In the genomic region with DNA sequence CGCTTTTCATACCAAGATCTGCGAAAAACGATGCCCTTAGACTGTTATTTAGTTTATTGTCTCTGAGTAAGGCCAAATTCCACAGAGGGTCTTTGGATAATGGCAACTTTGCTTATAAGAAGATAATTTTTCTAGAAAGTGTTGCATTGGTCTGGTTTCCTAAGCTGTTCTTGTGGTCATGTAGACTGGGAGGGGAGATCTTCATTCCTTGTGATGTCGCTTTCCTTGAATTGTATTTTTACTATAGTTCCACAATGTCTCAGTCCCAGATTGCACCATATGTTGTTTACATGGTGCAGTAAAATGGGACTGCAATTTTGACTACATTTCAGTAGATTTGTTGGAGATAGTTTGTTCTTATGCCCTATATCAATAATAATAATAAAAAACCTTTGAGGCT, we compare ENCODE assay signal across 9 cellular contexts. TPM values are rescaled to one million over a fixed set of nuclear protein-coding genes. Genes with fewer than 3 reads are reported as not detected.
DNase-seq lines count a peak whose midpoint lies in the region; ATAC-seq and TF ChIP-seq lines count a peak whose summit lies in the region.
"Had no signal": no experiment of that assay in that cellular context is flagged by ENCODE, and none has a peak within 500 bp of the region (broad histone marks: within the 10 kb centered on the region; RNA-seq: fewer than 3 reads in every experiment).

No MANE protein-coding gene starts in this region.

- no peak for DNase-seq in glutamatergic neuron
- no peak for DNase-seq in OCI-M1 (lab: John Stamatoyannopoulos, UW)
- DNase-seq in amniotic stem cell (lab: John Stamatoyannopoulos, UW) = no peak
- no peak for DNase-seq in NCI-H1092 (lab: John Stamatoyannopoulos, UW)

- H3K9ac ChIP-seq in skeletal muscle tissue (ENCODE audit: low read depth in 1 of 3, low read length in 3 of 3) = peak overlapping the region; percentile 59 to 87 (median 75)

- no peak for TF ChIP-seq CTCF in GM12875 (IDR thresholded peaks at IDR 0.05; ENCODE audit: borderline replicate concordance, insufficient read depth, low read depth, low read length)
- TF ChIP-seq CTCF in VCaP (conservative IDR thresholded peaks at IDR 0.05) = no peak
- no peak for TF ChIP-seq CTCF in glutamatergic neuron (IDR thresholded peaks at IDR 0.05; ENCODE audit: partially characterized antibody, unreplicated experiment)

- H3K27ac ChIP-seq in VCaP = peak overlapping the region; percentile 72; the same call in 1 of the 2 replicates
- H3K27ac ChIP-seq in skeletal muscle tissue (ENCODE audit: low read depth, low read length) = no peak overlapping the region

- no peaks in the 10 kb centered on the region for H3K27me3 ChIP-seq in skeletal muscle tissue (ENCODE audit: control insufficient read depth in 3 of 3, insufficient read depth in 3 of 3, low read length in 3 of 3)

- ATAC-seq in GM18502 (IDR thresholded peaks at IDR 0.05; ENCODE audit: poor library complexity, unreplicated experiment) = no peak

- peaks cover 27% of the 10 kb centered on the region for H3K9me3 Mint-ChIP-seq in glutamatergic neuron (ENCODE audit: unreplicated experiment)

- H3K4me3 ChIP-seq in GM12875 (ENCODE audit: low read depth, low read length) (peak overlapping the region; percentile 85), skeletal muscle tissue (ENCODE audit: low read length in 3 of 3) (peak overlapping the region in 2 of 3 donors; percentile 75 to 80)

- H3K27ac Mint-ChIP-seq in glutamatergic neuron (ENCODE audit: unreplicated experiment) = peak overlapping the region; percentile 98

- peak overlapping the region; percentile 99 for H3K4me3 Mint-ChIP-seq in glutamatergic neuron (ENCODE audit: unreplicated experiment)

- no peaks in the 10 kb centered on the region for H3K9me3 ChIP-seq in skeletal muscle tissue (ENCODE audit: control insufficient read depth in 3 of 3, low read length in 3 of 3)

- H3K36me3 Mint-ChIP-seq in glutamatergic neuron (ENCODE audit: unreplicated experiment) = no peaks in the 10 kb centered on the region

- H3K4me1 Mint-ChIP-seq in glutamatergic neuron (ENCODE audit: low read depth, unreplicated experiment) = peaks cover 45% of the 10 kb centered on the region

- H3K36me3 ChIP-seq in skeletal muscle tissue (ENCODE audit: control insufficient read depth in 3 of 3, insufficient read depth in 3 of 3, low read length in 3 of 3) = no peaks in the 10 kb centered on the region

- H3K27me3 Mint-ChIP-seq in glutamatergic neuron (ENCODE audit: unreplicated experiment) = peaks cover 21% of the 10 kb centered on the region

- H3K4me1 ChIP-seq in skeletal muscle tissue (ENCODE audit: control insufficient read depth in 3 of 3, insufficient read depth in 3 of 3, low read length in 3 of 3) = peaks cover 0 to 21% (median 9%) of the 10 kb centered on the region in 3 donors

RNA-seq across cellular contexts. Expression of gene ST3GAL6, which starts 28.8 kb away (rescaled TPM):
- total RNA-seq in glutamatergic neuron (ENCODE audit: unreplicated experiment) (52.9 TPM), skeletal muscle tissue (14.1 TPM)
- total RNA-seq: T-helper 2 cell treated with Interferon-gamma antibody and Interleukin-4, amounts not matched to agents 100 ng/mL and 5 ng/mL, for 36 hours had no signal
